Comparison of ENCODE assay signal across 10 cellular contexts in the genomic region with DNA sequence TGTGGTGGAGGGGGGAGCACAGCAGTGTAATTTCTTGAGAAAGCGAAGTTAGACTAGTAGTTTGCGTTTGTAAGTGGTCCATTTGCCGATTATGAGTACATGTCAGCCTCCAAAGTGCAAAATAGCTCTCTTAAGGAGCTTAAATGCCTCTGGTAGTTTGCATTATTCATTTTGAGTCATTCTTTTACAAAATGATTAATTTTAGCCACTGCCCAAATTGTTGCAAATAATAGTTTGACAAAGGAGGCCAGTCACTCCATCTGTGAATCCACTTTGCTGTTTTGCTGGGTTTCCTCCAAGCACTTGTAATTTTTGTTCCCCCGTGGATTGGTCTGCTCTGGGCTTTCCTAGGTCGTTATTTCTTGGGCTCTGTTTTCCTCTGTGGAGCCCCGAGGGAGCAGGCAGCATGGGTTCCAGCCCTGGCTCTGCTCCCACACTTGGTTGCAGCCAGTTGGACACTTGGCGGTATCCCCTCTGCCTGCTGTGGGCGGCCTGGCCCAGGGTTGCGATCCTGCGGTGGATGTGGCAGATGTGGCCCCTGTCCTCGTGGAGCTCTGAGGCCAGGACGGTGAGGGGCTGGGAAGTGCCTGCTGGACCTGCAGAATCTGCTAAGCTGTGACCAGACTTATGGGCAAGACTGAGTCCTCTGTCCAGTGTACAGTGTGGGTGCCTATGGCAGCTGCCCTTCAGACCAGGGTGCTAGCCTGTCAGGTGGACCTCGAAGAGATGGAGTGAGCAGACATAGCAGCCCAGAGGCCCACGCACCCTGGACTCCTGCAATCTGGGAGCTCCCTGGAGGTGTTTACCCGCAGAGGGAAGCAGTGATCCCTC.
DNase-seq lines count a peak whose midpoint lies in the region; ATAC-seq, FAIRE-seq and TF ChIP-seq lines count a peak whose summit lies in the region.
"Had no signal": no experiment of that assay in that cellular context is flagged by ENCODE, and none has a peak within 500 bp of the region (broad histone marks: within the 10 kb centered on the region; RNA-seq: fewer than 3 reads in every experiment).

No MANE protein-coding gene starts in this region.

- H3K36me3 Mint-ChIP-seq in neural progenitor cell = peaks cover 36% of the 10 kb centered on the region

- H3K27me3 ChIP-seq in PC-3 (ENCODE audit: low read length) (no peaks in the 10 kb centered on the region), esophagus squamous epithelium (no peaks in the 10 kb centered on the region), neural progenitor cell (no peaks in the 10 kb centered on the region), MM.1S (replicated peaks; ENCODE audit: insufficient read depth, low read length) (no peaks in the 10 kb centered on the region)

- H2AFZ ChIP-seq in PC-3 (ENCODE audit: low read length) = no peak overlapping the region
- no peak overlapping the region for H2AFZ ChIP-seq in neural progenitor cell (replicated peaks)
- H2AFZ ChIP-seq in MM.1S (ENCODE audit: low read length) = no peak overlapping the region

- no peak overlapping the region for H3K27ac Mint-ChIP-seq in neural progenitor cell
- H3K27ac Mint-ChIP-seq: activated CD4-positive, alpha-beta T cell treated with anti-CD3 and anti-CD28 coated beads, Interleukin-2, amount 10 ng/mL, durations not matched to agents 7 days and 5 days; activated naive CD8-positive, alpha-beta T cell treated with anti-CD3 and anti-CD28 coated beads, Interleukin-2, amount 50 U/mL, for 24 hours had no signal

- H3K9me3 ChIP-seq in PC-3 (ENCODE audit: low read length) (no peaks in the 10 kb centered on the region), esophagus squamous epithelium (no peaks in the 10 kb centered on the region), neural progenitor cell (ENCODE audit: low read depth) (peaks cover 4% of the 10 kb centered on the region), MM.1S (replicated peaks; ENCODE audit: insufficient read depth, low read length) (no peaks in the 10 kb centered on the region)

- peaks cover 53% of the 10 kb centered on the region for H3K4me1 ChIP-seq in PC-3 (ENCODE audit: insufficient read depth, low read length)
- peaks cover 19 to 63% (median 54%) of the 10 kb centered on the region in 3 donors for H3K4me1 ChIP-seq in esophagus squamous epithelium
- peaks cover 6% of the 10 kb centered on the region for H3K4me1 ChIP-seq in neural progenitor cell
- H3K4me1 ChIP-seq in MM.1S (ENCODE audit: low read length) = no peaks in the 10 kb centered on the region

- DNase-seq in PC-3 (peak; percentile 62), esophagus squamous epithelium (lab: John Stamatoyannopoulos, UW) (no peak), neural progenitor cell (ENCODE audit: low spot score) (no peak), MM.1S (no peak), RCC 7860 (ENCODE audit: low spot score) (no peak), cortex of kidney (lab: John Stamatoyannopoulos, UW) (no peak), 8988T (no peak)

- H3K9me2 ChIP-seq in PC-3 (replicated peaks; ENCODE audit: low read length) (no peaks in the 10 kb centered on the region), MM.1S (replicated peaks; ENCODE audit: insufficient read depth, low read length) (no peaks in the 10 kb centered on the region)

- no peak for FAIRE-seq in RCC 7860 (lab: Jason Lieb, UNC)

- intact Hi-C loops in PC-3 (cut with micrococcal nuclease) (loop anchor here (2.0 to 5.0 kb wide), 3 partner anchors 29 to 95 kb away; no protein-coding TSS in a partner anchor), esophagus squamous epithelium (cut with DNase I) (no loop called here)

- TF ChIP-seq CTCF in 22Rv1 (IDR thresholded peaks at IDR 0.05) = no peak
- TF ChIP-seq CTCF in PC-3 (conservative IDR thresholded peaks at IDR 0.05; ENCODE audit: low read depth, low read length) = no peak
- no peak for TF ChIP-seq CTCF in esophagus squamous epithelium (IDR thresholded peaks at IDR 0.05)
- TF ChIP-seq CTCF in neural progenitor cell (IDR thresholded peaks at IDR 0.05) = no peak
- TF ChIP-seq CTCF in MM.1S (IDR thresholded peaks at IDR 0.05; ENCODE audit: low read length) = no peak

- H3K79me2 ChIP-seq in PC-3 (ENCODE audit: low read length) = peaks cover 60% of the 10 kb centered on the region
- H3K79me2 ChIP-seq in neural progenitor cell (ENCODE audit: low read depth) = no peaks in the 10 kb centered on the region
- no peaks in the 10 kb centered on the region for H3K79me2 ChIP-seq in MM.1S (ENCODE audit: low read length)

- H3K9me3 Mint-ChIP-seq in neural progenitor cell = peaks cover 5% of the 10 kb centered on the region

- H3K9ac ChIP-seq in PC-3 (ENCODE audit: low read length) (peak overlapping the region; percentile 96), neural progenitor cell (no peak overlapping the region), MM.1S (ENCODE audit: low read length) (no peak overlapping the region)

- CTCF ChIA-PET in PC-3 (lab: Charles Lee) = interaction anchor here (1.4 to 2.1 kb wide), 2 partner anchors 21 to 29 kb away, joined by 5 to 11 read pairs; no protein-coding TSS in a partner anchor

- peaks cover 36% of the 10 kb centered on the region for H3K4me1 Mint-ChIP-seq in neural progenitor cell
- H3K4me1 Mint-ChIP-seq: activated CD4-positive, alpha-beta T cell treated with anti-CD3 and anti-CD28 coated beads, Interleukin-2, amount 10 ng/mL, durations not matched to agents 7 days and 5 days; activated naive CD8-positive, alpha-beta T cell treated with anti-CD3 and anti-CD28 coated beads, Interleukin-2, amount 50 U/mL, for 24 hours had no signal

- peak overlapping the region; percentile 41 for H3K4me3 Mint-ChIP-seq in neural progenitor cell
- H3K4me3 Mint-ChIP-seq: activated CD4-positive, alpha-beta T cell treated with anti-CD3 and anti-CD28 coated beads, Interleukin-2, amount 10 ng/mL, durations not matched to agents 7 days and 5 days; activated naive CD8-positive, alpha-beta T cell treated with anti-CD3 and anti-CD28 coated beads, Interleukin-2, amount 50 U/mL, for 24 hours had no signal

- H4K20me1 ChIP-seq in PC-3 (ENCODE audit: low read length) = no peaks in the 10 kb centered on the region
- no peaks in the 10 kb centered on the region for H4K20me1 ChIP-seq in neural progenitor cell (ENCODE audit: low read depth)
- no peaks in the 10 kb centered on the region for H4K20me1 ChIP-seq in MM.1S (ENCODE audit: insufficient read depth, low read length)

- TF ChIP-seq POLR2A in esophagus squamous epithelium (IDR thresholded peaks at IDR 0.05) = no peak

- POLR2A ChIA-PET in PC-3 (lab: Charles Lee; ENCODE audit: unreplicated experiment) = interaction anchor here (0.6 kb wide), 3 partner anchors 96 to 166 kb away, joined by 3 to 6 read pairs (median 4); no protein-coding TSS in a partner anchor

- H3K4me2 ChIP-seq in PC-3 (ENCODE audit: low read length) (peak overlapping the region; percentile 75), neural progenitor cell (no peak overlapping the region), MM.1S (ENCODE audit: low read depth, low read length) (no peak overlapping the region)

- ATAC-seq in PC-3 = peak; percentile 15
- ATAC-seq: activated naive CD8-positive, alpha-beta T cell treated with anti-CD3 and anti-CD28 coated beads, Interleukin-2, amount 50 U/mL, for 24 hours had no signal

- peaks cover 10% of the 10 kb centered on the region for H3K27me3 Mint-ChIP-seq in neural progenitor cell (ENCODE audit: insufficient read depth, low read depth)
- H3K27me3 Mint-ChIP-seq: activated CD4-positive, alpha-beta T cell treated with anti-CD3 and anti-CD28 coated beads, Interleukin-2, amount 10 ng/mL, durations not matched to agents 7 days and 5 days had no signal

- H3K36me3 ChIP-seq in PC-3 (ENCODE audit: low read depth, low read length) (peaks cover 15% of the 10 kb centered on the region), esophagus squamous epithelium (peaks cover 0 to 63% (median 0%) of the 10 kb centered on the region in 3 donors), neural progenitor cell (no peaks in the 10 kb centered on the region), MM.1S (replicated peaks; ENCODE audit: insufficient read depth, low read length) (no peaks in the 10 kb centered on the region)

- H3F3A ChIP-seq in PC-3 (ENCODE audit: low read length, unreplicated experiment) (peaks cover 4% of the 10 kb centered on the region), neural progenitor cell (ENCODE audit: low read depth) (no peaks in the 10 kb centered on the region), MM.1S (ENCODE audit: insufficient read depth, low read length) (no peaks in the 10 kb centered on the region)

- H3K4me3 ChIP-seq in PC-3 (ENCODE audit: low read length) (peak overlapping the region; percentile 56), esophagus squamous epithelium (no peak overlapping the region), neural progenitor cell (no peak overlapping the region), MM.1S (ENCODE audit: low read length) (no peak overlapping the region)

- peak overlapping the region; percentile 63; the same call in 1 of the 2 replicates for H3K27ac ChIP-seq in 22Rv1
- H3K27ac ChIP-seq in PC-3 (ENCODE audit: low read length) = peak overlapping the region; percentile 99
- H3K27ac ChIP-seq in esophagus squamous epithelium = peak overlapping the region; percentile 67 to 89 (median 79)
- no peak overlapping the region for H3K27ac ChIP-seq in neural progenitor cell
- no peak overlapping the region for H3K27ac ChIP-seq in MM.1S (ENCODE audit: low read length)

- BruUV-seq in PC-3 (replicated peaks; lab: Mats Ljungman, UMichigan) = TSS peak; percentile 15

- WGBS in esophagus squamous epithelium, 2 donors = 32 to 39% methylated on average over 6 to 10 of the region's 15 CpGs

Comparison
In these comparisons a context has a peak if more than half of its experiments do, and no peak if none do; other contexts are left out.
1. H3K27ac ChIP-seq: peak in 22Rv1 (single experiment), PC-3 (single experiment) and esophagus squamous epithelium (4 of 4); none in neural progenitor cell (single experiment) and MM.1S (single experiment).